In genomic region chr3:110457508-110457907, GRCh38 we compare ENCODE assay signal across 14 cellular contexts.
DNase-seq lines count a peak whose midpoint lies in the region; ATAC-seq and TF ChIP-seq lines count a peak whose summit lies in the region.
"Had no signal": no experiment of that assay in that cellular context is flagged by ENCODE, and none has a peak within 500 bp of the region (broad histone marks: within the 10 kb centered on the region; RNA-seq: fewer than 3 reads in every experiment).

No MANE protein-coding gene starts in this region.

- DNase-seq in GM23338 (ENCODE audit: low spot score): no peak
- no peak for DNase-seq in PC-9
- DNase-seq in nephron progenitor cell: no peak
- no peak for DNase-seq in aorta
- DNase-seq in midbrain (lab: John Stamatoyannopoulos, UW): no peak
- DNase-seq: C1 segment of cervical spinal cord; CD4-positive, alpha-beta memory T cell; DMS79; EL; GM23248 had no signal

- H3K4me1 ChIP-seq in GM23338 (ENCODE audit: insufficient read depth) (no peaks in the 10 kb centered on the region), PC-9 (replicated peaks; ENCODE audit: insufficient read depth) (no peaks in the 10 kb centered on the region), aorta (ENCODE audit: control insufficient read depth in 1 of 2, insufficient read depth in 2 of 2, low read length in 2 of 2) (no peaks in the 10 kb centered on the region)

- CTCF ChIA-PET in PC-9 (lab: Charles Lee): no interaction called here

- H3K36me3 Mint-ChIP-seq in GM23338 (ENCODE audit: low read depth) (peaks cover 25% of the 10 kb centered on the region), nephron progenitor cell (ENCODE audit: low read depth) (no peaks in the 10 kb centered on the region)
- H3K36me3 Mint-ChIP-seq: CD4-positive, alpha-beta memory T cell had no signal

- H3K4me3 Mint-ChIP-seq in GM23338: no peak overlapping the region
- no peak overlapping the region for H3K4me3 Mint-ChIP-seq in nephron progenitor cell
- H3K4me3 Mint-ChIP-seq: B cell; CD4-positive, alpha-beta memory T cell; H9 had no signal

- intact Hi-C loops in PC-9 (cut with micrococcal nuclease; ENCODE audit: unreplicated experiment) (no loop called here), aorta (cut with DNase I) (no loop called here)

- H3K27ac ChIP-seq in GM23338 (ENCODE audit: low read depth) (no peak overlapping the region), PC-9 (no peak overlapping the region), aorta (ENCODE audit: low read depth in 1 of 2, low read length in 2 of 2) (no peak overlapping the region)
- H3K27ac ChIP-seq: GM23248 had no signal

- H3K4me1 Mint-ChIP-seq in GM23338: no peaks in the 10 kb centered on the region; the same call in 2 of the 3 replicates
- no peaks in the 10 kb centered on the region for H3K4me1 Mint-ChIP-seq in nephron progenitor cell
- H3K4me1 Mint-ChIP-seq: B cell; CD4-positive, alpha-beta memory T cell; H9 had no signal

- H3K9me2 ChIP-seq in GM23338 (ENCODE audit: insufficient read depth): peaks cover 13% of the 10 kb centered on the region; the same call in 1 of the 2 replicates
- H3K9me2 ChIP-seq in PC-9 (ENCODE audit: insufficient read depth): 0 out of 2 replicates have a peak, but pooled peaks cover 4% of the 10 kb centered on the region

- H3K27me3 Mint-ChIP-seq in GM23338 (ENCODE audit: insufficient read depth, low read depth, poor library complexity) (no peaks in the 10 kb centered on the region), nephron progenitor cell (ENCODE audit: low read depth, poor library complexity) (no peaks in the 10 kb centered on the region)
- H3K27me3 Mint-ChIP-seq: B cell had no signal

- POLR2A ChIA-PET in PC-9 (lab: Charles Lee; ENCODE audit: unreplicated experiment): no interaction called here

- ATAC-seq in GM23338 (no peak), aorta (ENCODE audit: low FRiP score) (peak; percentile 15), GM21423 (IDR thresholded peaks at IDR 0.05; ENCODE audit: unreplicated experiment) (no peak), GM18907 (IDR thresholded peaks at IDR 0.05; ENCODE audit: unreplicated experiment) (no peak)

- H3K27ac Mint-ChIP-seq in GM23338 (no peak overlapping the region), nephron progenitor cell (peak overlapping the region; percentile 11)
- H3K27ac Mint-ChIP-seq: B cell; CD4-positive, alpha-beta memory T cell; H9 had no signal

- H3F3A ChIP-seq in GM23338 (replicated peaks; ENCODE audit: low read depth) (no peaks in the 10 kb centered on the region), PC-9 (ENCODE audit: insufficient read depth, low read depth) (no peaks in the 10 kb centered on the region)

- H3K36me3 ChIP-seq in GM23338 (ENCODE audit: insufficient read depth): no peaks in the 10 kb centered on the region
- H3K36me3 ChIP-seq in PC-9 (ENCODE audit: low read depth): no peaks in the 10 kb centered on the region
- H3K36me3 ChIP-seq in aorta (ENCODE audit: control insufficient read depth in 1 of 2, insufficient read depth in 2 of 2, low read length in 1 of 2): no peaks in the 10 kb centered on the region

- H3K4me2 ChIP-seq in GM23338 (no peak overlapping the region), PC-9 (no peak overlapping the region)

- H2AFZ ChIP-seq in GM23338: 0 out of 2 replicates have a peak overlapping the region, but pooled peaks have one; percentile 5
- peak overlapping the region; percentile 53; the same call in 1 of the 2 replicates for H2AFZ ChIP-seq in PC-9
- H2AFZ ChIP-seq: GM23248 had no signal

- H3K9me3 ChIP-seq in PC-9 (ENCODE audit: insufficient read depth, low read depth) (no peaks in the 10 kb centered on the region), aorta (ENCODE audit: control insufficient read depth, low read length) (no peaks in the 10 kb centered on the region)

- WGBS in aorta, 2 donors: 69 to 76% methylated on average over 5 of the region's 5 CpGs

- TF ChIP-seq CTCF in GM23338 (conservative IDR thresholded peaks at IDR 0.05; ENCODE audit: low read depth in 2 of 2) (no peak), PC-9 (conservative IDR thresholded peaks at IDR 0.05) (no peak), nephron progenitor cell (IDR thresholded peaks at IDR 0.05) (no peak)

- H3K27me3 ChIP-seq in GM23338 (ENCODE audit: insufficient read depth) (no peaks in the 10 kb centered on the region), PC-9 (ENCODE audit: insufficient read depth, low read depth) (no peaks in the 10 kb centered on the region), aorta (ENCODE audit: control insufficient read depth in 1 of 2, insufficient read depth in 2 of 2, low read length in 1 of 2) (no peaks in the 10 kb centered on the region)

- BruUV-seq in PC-9 (replicated peaks; lab: Mats Ljungman, UMichigan): no TSS peak

- H3K9me3 Mint-ChIP-seq in GM23338 (peaks cover 14% of the 10 kb centered on the region), nephron progenitor cell (peaks cover 11% of the 10 kb centered on the region)

- H3K4me3 ChIP-seq in GM23338: no peak overlapping the region
- no peak overlapping the region for H3K4me3 ChIP-seq in PC-9
- H3K4me3 ChIP-seq in aorta (ENCODE audit: low read length in 2 of 2): no peak overlapping the region
- H3K4me3 ChIP-seq: GM23248 had no signal

- no peaks in the 10 kb centered on the region for H3K79me2 ChIP-seq in GM23338 (replicated peaks; ENCODE audit: insufficient read depth)
- no peaks in the 10 kb centered on the region for H3K79me2 ChIP-seq in PC-9 (ENCODE audit: low read depth)

- H4K20me1 ChIP-seq in GM23338 (replicated peaks; ENCODE audit: insufficient read depth) (no peaks in the 10 kb centered on the region), PC-9 (ENCODE audit: insufficient read depth) (no peaks in the 10 kb centered on the region)

TF ChIP-seq in GM23338, 12 proteins besides CTCF, POLR2A, EP300 and RAD21 (continues in another document):
- TF ChIP-seq NANOG (IDR thresholded peaks at IDR 0.05; ENCODE audit: borderline replicate concordance): no peak
- no peak for TF ChIP-seq EZH2phosphoT487 (IDR thresholded peaks at IDR 0.05; ENCODE audit: unreplicated experiment)
- no peak for TF ChIP-seq ZNF331 (CRISPR knock-in tag; IDR thresholded peaks at IDR 0.05; ENCODE audit: low read depth)
- TF ChIP-seq CREB1 (CRISPR knock-in tag; IDR thresholded peaks at IDR 0.05; ENCODE audit: low read depth): no peak
- TF ChIP-seq EZH2 (IDR thresholded peaks at IDR 0.05; ENCODE audit: low read depth, unreplicated experiment): no peak
- no peak for TF ChIP-seq ETS1 (IDR thresholded peaks at IDR 0.05)
- no peak for TF ChIP-seq REST (IDR thresholded peaks at IDR 0.05; ENCODE audit: unreplicated experiment)
- no peak for TF ChIP-seq POLR2AphosphoS5 (IDR thresholded peaks at IDR 0.05; ENCODE audit: low read depth)
- no peak for TF ChIP-seq STAT1 (IDR thresholded peaks at IDR 0.05; ENCODE audit: unreplicated experiment)
